28 cellular contexts compared by ENCODE assay signal in genomic region chr4:100386270-100386669, GRCh38.
"Had no signal": no experiment of that assay in that cellular context is flagged by ENCODE, and none has a peak within 500 bp of the region (broad histone marks: within the 10 kb centered on the region; RNA-seq: fewer than 3 reads in every experiment).

No MANE protein-coding gene starts in this region.

- ATAC-seq: activated CD8-positive, alpha-beta memory T cell treated with anti-CD3 and anti-CD28 coated beads, Interleukin-2, amount 10 ng/mL, durations not matched to agents 7 days and 5 days; activated CD8-positive, alpha-beta T cell treated with anti-CD3 and anti-CD28 coated beads, Interleukin-2, amount 10 ng/mL, durations not matched to agents 7 days and 5 days; activated naive CD8-positive, alpha-beta T cell treated with anti-CD3 and anti-CD28 coated beads, Interleukin-2, amount 50 U/mL, for 24 hours had no signal

- H3K4me3 ChIP-seq: ascending aorta, cardiac muscle cell had no signal

- DNase-seq: activated B cell treated with CpG ODN at 0.5 μM for 24 hours; activated CD4-positive, alpha-beta memory T cell treated with anti-CD3 and anti-CD28 coated beads for 36 hours; activated CD4-positive, alpha-beta T cell treated with anti-CD3 and anti-CD28 coated beads for 4 hours; activated CD4-positive, alpha-beta T cell treated with anti-CD3 and anti-CD28 coated beads, Interleukin-2, amount 10 ng/mL, durations not matched to agents 24 days and 14 days; activated CD4-positive, alpha-beta T cell treated with anti-CD3 and anti-CD28 coated beads, Interleukin-2, amount 50 U/mL, for 1 hour; activated CD4-positive, alpha-beta T cell treated with anti-CD3 and anti-CD28 coated beads, Interleukin-2, amount 50 U/mL, for 4 hours; activated CD4-positive, CD25-positive, alpha-beta regulatory T cell treated with anti-CD3 and anti-CD28 coated beads, Interleukin-2, amount 50 U/mL, for 72 hours; activated CD8-positive, alpha-beta memory T cell treated with anti-CD3 and anti-CD28 coated beads for 24 hours; activated CD8-positive, alpha-beta memory T cell treated with anti-CD3 and anti-CD28 coated beads, Interleukin-2, amount 10 ng/mL, durations not matched to agents 7 days and 5 days; activated CD8-positive, alpha-beta memory T cell treated with anti-CD3 and anti-CD28 coated beads, Interleukin-2, amount 50 U/mL, for 48 hours; activated CD8-positive, alpha-beta T cell treated with anti-CD3 and anti-CD28 coated beads, Interleukin-2, amount 10 ng/mL, durations not matched to agents 7 days and 5 days; activated effector memory CD4-positive, alpha-beta T cell treated with Interleukin-2 at 50 U/mL for 16 hours; activated gamma-delta T cell; activated naive CD4-positive, alpha-beta T cell treated with anti-CD3 and anti-CD28 coated beads, Interleukin-2, amount 10 ng/mL, durations not matched to agents 7 days and 5 days; activated naive CD4-positive, alpha-beta T cell treated with Interleukin-2 at 50 U/mL for 16 hours; activated naive CD8-positive, alpha-beta T cell treated with anti-CD3 and anti-CD28 coated beads, Interleukin-2, amount 10 ng/mL, durations not matched to agents 7 days and 5 days; activated naive CD8-positive, alpha-beta T cell treated with anti-CD3 and anti-CD28 coated beads, Interleukin-2, amount 50 U/mL, for 24 hours; activated T-cell treated with anti-CD3 and anti-CD28 coated beads, Interleukin-2, amount 50 U/mL, for 24 hours; activated T-cell treated with anti-CD3 and anti-CD28 coated beads, Interleukin-2, amount 50 U/mL, for 48 hours; amygdala; anterior cingulate cortex; caudate nucleus; cerebellar nuclear complex; T-helper 2 cell; T-helper 9 cell had no signal

- H3K9me3 ChIP-seq: ascending aorta had no signal

- H3K27me3 ChIP-seq: ascending aorta, cardiac muscle cell had no signal

- H3K4me1 ChIP-seq: ascending aorta had no signal

- H3K27ac ChIP-seq: ascending aorta, cardiac muscle cell, VCaP had no signal

- H3K36me3 ChIP-seq: ascending aorta, cardiac muscle cell had no signal
